ENCODE assay signal across 9 cellular contexts in genomic region chr20:25288291-25289181, GRCh38. TPM values are rescaled to one million over a fixed set of nuclear protein-coding genes. Genes with fewer than 3 reads are reported as not detected.
DNase-seq lines count a peak whose midpoint lies in the region; ATAC-seq and TF ChIP-seq lines count a peak whose summit lies in the region.
"Had no signal": no experiment of that assay in that cellular context is flagged by ENCODE, and none has a peak within 500 bp of the region (broad histone marks: within the 10 kb centered on the region; RNA-seq: fewer than 3 reads in every experiment).

No MANE protein-coding gene starts in this region.

- no peak overlapping the region for H2BK120ac ChIP-seq in H9 (ENCODE audit: low read depth, low read length, poor library complexity, severe bottlenecking)

- no peaks in the 10 kb centered on the region for H3K23me2 ChIP-seq in H9 (ENCODE audit: insufficient read length, low read depth, low read length, poor library complexity, severe bottlenecking)

- no peaks in the 10 kb centered on the region for H3K27me3 ChIP-seq in H9 (ENCODE audit: insufficient read depth, low read length)
- H3K27me3 ChIP-seq: neural progenitor cell had no signal

- whole genome bisulfite sequencing in H9 (ENCODE audit: extremely low coverage, insufficient read length, low lambda C conversion rate) = no CpG with 5 or more reads among the region's 22 CpGs

- no peak overlapping the region for H2BK5ac ChIP-seq in H9 (ENCODE audit: insufficient read length, low read length)

- no peak overlapping the region for H3K9ac ChIP-seq in H9 (ENCODE audit: extremely low read depth, insufficient read length, low read length)
- H3K9ac ChIP-seq: neural progenitor cell had no signal

- CTCF ChIA-PET in RWPE1 (lab: Yijun Ruan, JAX) = interaction anchor here (0.5 to 1.2 kb wide), 3 partner anchors 11 to 137 kb away, joined by 3 to 4 read pairs (median 4); no protein-coding TSS in a partner anchor

- peak; percentile 36 to 63 for ATAC-seq in activated T-cell treated with anti-CD3 and anti-CD28 coated beads, Interleukin-2, amount 50 U/mL, for 72 hours (replicated peaks in 1 of 2)
- ATAC-seq in HG02870 (IDR thresholded peaks at IDR 0.05; ENCODE audit: unreplicated experiment) = peak; percentile 88

- no peak overlapping the region for H3K4me3 Mint-ChIP-seq in activated T-cell treated with anti-CD3 and anti-CD28 coated beads, Interleukin-2, amount 50 U/mL, for 72 hours
- H3K4me3 Mint-ChIP-seq in type B pancreatic cell (no peak overlapping the region), H9 (no peak overlapping the region)
- H3K4me3 Mint-ChIP-seq: neural progenitor cell had no signal

- H3K9me3 Mint-ChIP-seq in activated T-cell treated with anti-CD3 and anti-CD28 coated beads, Interleukin-2, amount 50 U/mL, for 72 hours = no peaks in the 10 kb centered on the region
- no peaks in the 10 kb centered on the region for H3K9me3 Mint-ChIP-seq in type B pancreatic cell
- no peaks in the 10 kb centered on the region; a peak in 1 of 5 replicates for H3K9me3 Mint-ChIP-seq in H9

- H2BK20ac ChIP-seq in H9 (ENCODE audit: low read depth, low read length, poor library complexity, severe bottlenecking) = no peak overlapping the region

- H4K20me1 ChIP-seq in H9 (ENCODE audit: control insufficient read depth, insufficient read depth, insufficient read length) = no peaks in the 10 kb centered on the region

- H3K36me3 Mint-ChIP-seq in activated T-cell treated with anti-CD3 and anti-CD28 coated beads, Interleukin-2, amount 50 U/mL, for 72 hours (ENCODE audit: insufficient read depth in 2 of 2) = peaks cover 4 to 5% of the 10 kb centered on the region in 2 donors
- peaks cover 14% of the 10 kb centered on the region for H3K36me3 Mint-ChIP-seq in type B pancreatic cell
- H3K36me3 Mint-ChIP-seq in H9 (ENCODE audit: insufficient read depth in 1 of 3, low read depth in 3 of 3) = peaks cover 22 to 54% (median 54%) of the 10 kb centered on the region in 3 experiments

- H3K9me3 ChIP-seq in H9 (ENCODE audit: control insufficient read depth, low read depth, low read length) = no peaks in the 10 kb centered on the region

- TF ChIP-seq CTCF in RWPE1 (conservative IDR thresholded peaks at IDR 0.05; ENCODE audit: low read depth) = no peak
- TF ChIP-seq CTCF in type B pancreatic cell (conservative IDR thresholded peaks at IDR 0.05) = no peak
- no peak for TF ChIP-seq CTCF in H9 (conservative IDR thresholded peaks at IDR 0.05)

- no peak overlapping the region for H2BK15ac ChIP-seq in H9 (ENCODE audit: low read depth, low read length)

- H3K79me2 ChIP-seq in H9 (ENCODE audit: insufficient read depth, low read length) = no peaks in the 10 kb centered on the region

- no peak overlapping the region for H3K14ac ChIP-seq in H9 (ENCODE audit: insufficient read depth, low read length)

- H4K5ac ChIP-seq in H9 (ENCODE audit: insufficient read length, low read depth, low read length) = no peak overlapping the region

- H3K4me1 ChIP-seq in H9 (ENCODE audit: insufficient read depth, low read length) = no peaks in the 10 kb centered on the region
- H3K4me1 ChIP-seq: neural progenitor cell had no signal

- H3K27ac ChIP-seq in RWPE1 = peak overlapping the region; percentile 38
- no peak overlapping the region for H3K27ac ChIP-seq in H9 (ENCODE audit: insufficient read length, low read depth, low read length)
- H3K27ac ChIP-seq: neural progenitor cell had no signal

- no peak overlapping the region for H3K4ac ChIP-seq in H9 (ENCODE audit: low read depth, low read length)

- no peaks in the 10 kb centered on the region for H3K27me3 Mint-ChIP-seq in activated T-cell treated with anti-CD3 and anti-CD28 coated beads, Interleukin-2, amount 50 U/mL, for 72 hours (ENCODE audit: low read depth)
- no peaks in the 10 kb centered on the region for H3K27me3 Mint-ChIP-seq in type B pancreatic cell
- no peaks in the 10 kb centered on the region; the same call in 1 of the 2 replicates for H3K27me3 Mint-ChIP-seq in H9 (ENCODE audit: low read depth)

- no peak overlapping the region for H3K4me2 ChIP-seq in H9 (ENCODE audit: insufficient read depth, insufficient read length, low read length)
- H3K4me2 ChIP-seq: neural progenitor cell had no signal

- H3T11ph ChIP-seq in H9 (ENCODE audit: low read length) = no peak overlapping the region

- no peaks in the 10 kb centered on the region for H3K4me1 Mint-ChIP-seq in activated T-cell treated with anti-CD3 and anti-CD28 coated beads, Interleukin-2, amount 50 U/mL, for 72 hours (ENCODE audit: low read depth)
- H3K4me1 Mint-ChIP-seq in type B pancreatic cell (ENCODE audit: unreplicated experiment) = no peaks in the 10 kb centered on the region
- peaks cover 0 to 4% of the 10 kb centered on the region in 2 experiments; a peak in 1 of 4 replicates for H3K4me1 Mint-ChIP-seq in H9
- H3K4me1 Mint-ChIP-seq: neural progenitor cell had no signal

- H3K27ac Mint-ChIP-seq in activated T-cell treated with anti-CD3 and anti-CD28 coated beads, Interleukin-2, amount 50 U/mL, for 72 hours = peak overlapping the region; percentile 46
- H3K27ac Mint-ChIP-seq in type B pancreatic cell (peak overlapping the region; percentile 22), H9 (peak overlapping the region in 1 of 3 experiments; percentile 40; a peak in 1 of 7 replicates)
- H3K27ac Mint-ChIP-seq: neural progenitor cell had no signal

- no peak overlapping the region for H3K23ac ChIP-seq in H9 (ENCODE audit: insufficient read length, low read depth, low read length)

- no peak overlapping the region for H2AK5ac ChIP-seq in H9 (ENCODE audit: insufficient read length, low read length)

- H2AFZ ChIP-seq in H9 (ENCODE audit: low read length) = no peak overlapping the region
- H2AFZ ChIP-seq: neural progenitor cell had no signal

- no peak for DNase-seq in activated T-cell treated with anti-CD3 and anti-CD28 coated beads, Interleukin-2, amount 50 U/mL, for 72 hours
- DNase-seq in activated T-cell treated with anti-CD3 and anti-CD28 coated beads, Interleukin-2, amount 50 U/mL, for 1 hour = no peak
- DNase-seq in RWPE1 (ENCODE audit: low spot score) (no peak), type B pancreatic cell (ENCODE audit: extremely low spot score, unreplicated experiment) (no peak), H9 (no peak), NCI-H1092 treated with DMSO at 0.1 percent for 48 hours (lab: John Stamatoyannopoulos, UW) (no peak), C1 segment of cervical spinal cord (lab: John Stamatoyannopoulos, UW) (no peak)

- POLR2A ChIA-PET in RWPE1 (lab: Yijun Ruan, JAX; ENCODE audit: low non-redundant PET) = no interaction called here

- H3K18ac ChIP-seq in H9 (ENCODE audit: insufficient read length, low read depth, low read length) = no peak overlapping the region

- H4K91ac ChIP-seq in H9 (ENCODE audit: insufficient read length, low read depth, low read length) = no peak overlapping the region

- no peaks in the 10 kb centered on the region for H3K79me1 ChIP-seq in H9 (ENCODE audit: insufficient read depth, low read depth, low read length, poor library complexity, severe bottlenecking)

- no peak overlapping the region for H2BK12ac ChIP-seq in H9 (ENCODE audit: insufficient read length, low read depth, low read length)

- no peak overlapping the region for H4K8ac ChIP-seq in H9 (replicated peaks; ENCODE audit: insufficient read length, low read depth, low read length)

- no peak overlapping the region for H3K56ac ChIP-seq in H9 (ENCODE audit: insufficient read length, low read depth, low read length)

RNA-seq across cellular contexts. Expression of gene PYGB, which starts 40.7 kb away (rescaled TPM):
- total RNA-seq in activated T-cell treated with anti-CD3 and anti-CD28 coated beads, Interleukin-2, amount 50 U/mL, for 72 hours = 10 to 100 TPM; 43.7 to 48.3 TPM
- total RNA-seq in type B pancreatic cell (ENCODE audit: low replicate concordance) = 39.3 and 52.2 TPM in 2 replicates
- total RNA-seq in H9 (2021) = 46.9 TPM in 2 replicates
